9 cellular contexts compared by ENCODE assay signal in the genomic region with DNA sequence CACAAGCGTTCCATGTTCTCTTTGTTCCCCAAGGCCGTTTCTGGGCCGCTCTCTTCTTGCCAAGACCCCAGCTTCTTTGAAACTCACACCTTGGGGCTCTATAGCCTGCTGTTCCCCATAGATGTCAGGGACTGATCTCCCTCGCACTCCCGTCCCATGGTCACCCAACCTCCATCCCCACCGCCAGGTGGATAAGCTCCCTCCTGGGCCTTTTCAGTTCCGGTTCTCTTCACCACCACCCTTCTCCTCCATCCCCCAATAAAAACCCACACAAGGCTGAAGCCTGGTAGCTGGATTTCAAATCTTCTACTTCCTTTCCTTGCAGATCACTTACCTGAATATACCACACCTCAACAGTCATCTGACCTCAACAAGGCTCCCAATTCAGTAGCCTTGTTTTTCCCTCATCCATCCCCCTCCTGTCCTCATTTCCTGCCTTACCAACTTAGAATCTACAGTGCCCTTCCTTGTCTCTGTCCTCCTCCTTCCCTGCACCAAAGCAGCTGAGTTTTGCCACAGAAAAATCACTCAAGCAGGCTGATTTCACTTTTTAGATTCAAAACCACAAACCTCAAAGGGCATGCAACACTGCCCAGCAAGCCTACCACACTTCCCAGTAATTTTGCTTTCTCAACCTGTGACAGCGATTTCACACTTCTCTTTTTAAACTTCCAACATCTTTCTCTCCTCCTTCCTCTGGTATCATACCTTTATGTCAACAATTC. TPM values are rescaled to one million over a fixed set of nuclear protein-coding genes. Genes with fewer than 3 reads are reported as not detected.
A peak's percentile ranks its signal among the peaks of the same experiment; 100 is the strongest.
DNase-seq lines count a peak whose midpoint lies in the region; ATAC-seq and TF ChIP-seq lines count a peak whose summit lies in the region.
"Had no signal": no experiment of that assay in that cellular context is flagged by ENCODE, and none has a peak within 500 bp of the region (broad histone marks: within the 10 kb centered on the region; RNA-seq: fewer than 3 reads in every experiment).

No MANE protein-coding gene starts in this region.

- peaks cover 5% of the 10 kb centered on the region for H3K4me1 Mint-ChIP-seq in activated CD4-positive, alpha-beta T cell treated with anti-CD3 and anti-CD28 coated beads, Interleukin-2, amount 10 ng/mL, durations not matched to agents 7 days and 5 days
- peaks cover 12% of the 10 kb centered on the region for H3K4me1 Mint-ChIP-seq in CD8-positive, alpha-beta T cell (ENCODE audit: low read depth)
- H3K4me1 Mint-ChIP-seq in CD14-positive monocyte = peaks cover under 1% of the 10 kb centered on the region
- H3K4me1 Mint-ChIP-seq: immature natural killer cell had no signal

- no peak overlapping the region for H3K27ac Mint-ChIP-seq in activated CD4-positive, alpha-beta T cell treated with anti-CD3 and anti-CD28 coated beads, Interleukin-2, amount 10 ng/mL, durations not matched to agents 7 days and 5 days
- H3K27ac Mint-ChIP-seq in CD8-positive, alpha-beta T cell = no peak overlapping the region
- no peak overlapping the region for H3K27ac Mint-ChIP-seq in CD14-positive monocyte

- peak; percentile 71 for ATAC-seq in HG02870 (IDR thresholded peaks at IDR 0.05; ENCODE audit: unreplicated experiment)
- no peak for ATAC-seq in CD8-positive, alpha-beta T cell

- H3K9me3 Mint-ChIP-seq in activated CD4-positive, alpha-beta T cell treated with anti-CD3 and anti-CD28 coated beads, Interleukin-2, amount 10 ng/mL, durations not matched to agents 7 days and 5 days = no peaks in the 10 kb centered on the region
- no peaks in the 10 kb centered on the region for H3K9me3 Mint-ChIP-seq in CD8-positive, alpha-beta T cell
- H3K9me3 Mint-ChIP-seq in CD14-positive monocyte = peaks cover 0 to 2% (median 0%) of the 10 kb centered on the region in 7 donors
- H3K9me3 Mint-ChIP-seq: immature natural killer cell had no signal

- no peaks in the 10 kb centered on the region for H3K27me3 Mint-ChIP-seq in activated CD4-positive, alpha-beta T cell treated with anti-CD3 and anti-CD28 coated beads, Interleukin-2, amount 10 ng/mL, durations not matched to agents 7 days and 5 days
- no peaks in the 10 kb centered on the region for H3K27me3 Mint-ChIP-seq in CD8-positive, alpha-beta T cell (ENCODE audit: low read depth)
- peaks cover 0 to 11% (median 4%) of the 10 kb centered on the region in 3 donors for H3K27me3 Mint-ChIP-seq in CD14-positive monocyte (ENCODE audit: low read depth in 3 of 3)

- DNase-seq in activated CD4-positive, alpha-beta T cell treated with anti-CD3 and anti-CD28 coated beads, Interleukin-2, amount 10 ng/mL, durations not matched to agents 7 days and 5 days = peak; percentile 14
- DNase-seq in activated CD4-positive, alpha-beta T cell treated with anti-CD3 and anti-CD28 coated beads, Interleukin-2, amount 50 U/mL, for 1 hour = no peak
- DNase-seq in SKM-1 treated with dmso at 0.1 percent for 144 hours (lab: John Stamatoyannopoulos, UW; ENCODE audit: unreplicated experiment) (peak; percentile 72), posterior vena cava (ENCODE audit: low spot score) (peak; percentile 50), NCI-H146 (lab: John Stamatoyannopoulos, UW) (no peak), CD14-positive monocyte (ENCODE audit: low spot score) (no peak)
- no peak for DNase-seq in CD8-positive, alpha-beta T cell

- H3K4me1 ChIP-seq in CD8-positive, alpha-beta T cell (ENCODE audit: insufficient read depth, low read length) = peaks cover 12% of the 10 kb centered on the region

- H3K4me3 Mint-ChIP-seq in activated CD4-positive, alpha-beta T cell treated with anti-CD3 and anti-CD28 coated beads, Interleukin-2, amount 10 ng/mL, durations not matched to agents 7 days and 5 days = no peak overlapping the region
- H3K4me3 Mint-ChIP-seq in CD8-positive, alpha-beta T cell = no peak overlapping the region
- H3K4me3 Mint-ChIP-seq in CD14-positive monocyte = no peak overlapping the region
- H3K4me3 Mint-ChIP-seq: immature natural killer cell had no signal

- no peaks in the 10 kb centered on the region for H3K27me3 ChIP-seq in CD8-positive, alpha-beta T cell (ENCODE audit: insufficient read depth, low read length)

- H3K36me3 ChIP-seq in CD8-positive, alpha-beta T cell (ENCODE audit: insufficient read depth, low read length) = no peaks in the 10 kb centered on the region

- H3K27ac ChIP-seq in CD8-positive, alpha-beta T cell (ENCODE audit: low read depth, low read length) = no peak overlapping the region

- TF ChIP-seq CTCF in CD8-positive, alpha-beta T cell (IDR thresholded peaks at IDR 0.05) = no peak
- TF ChIP-seq CTCF in CD14-positive monocyte (IDR thresholded peaks at IDR 0.05) = no peak

- H3K36me3 Mint-ChIP-seq in activated CD4-positive, alpha-beta T cell treated with anti-CD3 and anti-CD28 coated beads, Interleukin-2, amount 10 ng/mL, durations not matched to agents 7 days and 5 days (ENCODE audit: low read depth) = peaks cover 2% of the 10 kb centered on the region
- H3K36me3 Mint-ChIP-seq in CD8-positive, alpha-beta T cell = no peaks in the 10 kb centered on the region
- peaks cover 2 to 10% of the 10 kb centered on the region in 2 donors for H3K36me3 Mint-ChIP-seq in CD14-positive monocyte
- H3K36me3 Mint-ChIP-seq: immature natural killer cell had no signal

- CTCF ChIA-PET in activated CD4-positive, alpha-beta T cell treated with anti-CD3 and anti-CD28 coated beads, Interleukin-2, amount 10 ng/mL, durations not matched to agents 7 days and 5 days (lab: Charles Lee) = interaction anchor here (1.3 to 4.1 kb wide), 4 partner anchors 9 to 26 kb away, joined by 3 to 23 read pairs (median 4); no protein-coding TSS in a partner anchor
- CTCF ChIA-PET in CD8-positive, alpha-beta T cell (lab: Charles Lee) = interaction anchor here (0.7 kb wide), 1 partner anchor 258 kb away, joined by 3 read pairs; no protein-coding TSS in a partner anchor

- no peak overlapping the region for H3K4me3 ChIP-seq in CD8-positive, alpha-beta T cell (ENCODE audit: low read depth, low read length)

- intact Hi-C loops in posterior vena cava (cut with DNase I) = no loop called here
- intact Hi-C loops in CD8-positive, alpha-beta T cell (cut with DNase I, micrococcal nuclease) = loop anchor here (1.0 to 10.0 kb wide), 4 partner anchors 11 to 1164 kb away; a partner anchor contains a TSS
- intact Hi-C loops in CD14-positive monocyte (cut with micrococcal nuclease) = no loop called here

- POLR2A ChIA-PET in activated CD4-positive, alpha-beta T cell treated with anti-CD3 and anti-CD28 coated beads, Interleukin-2, amount 10 ng/mL, durations not matched to agents 7 days and 5 days (lab: Charles Lee) = no interaction called here
- POLR2A ChIA-PET in CD8-positive, alpha-beta T cell (lab: Charles Lee) = no interaction called here

- no peaks in the 10 kb centered on the region for H3K9me3 ChIP-seq in CD8-positive, alpha-beta T cell (ENCODE audit: low read length)

RNA-seq across cellular contexts. Expression of a gene that starts 7.7 kb away (rescaled TPM):
- 10 to 100 TPM; 24.9 to 28.5 TPM for total RNA-seq in activated CD4-positive, alpha-beta T cell treated with anti-CD3 and anti-CD28 coated beads, Interleukin-2, amount 10 ng/mL, durations not matched to agents 7 days and 5 days
- total RNA-seq in posterior vena cava = 10 to 100 TPM; 50.7 to 59.0 TPM
- 10 to 100 TPM; 28.4 to 32.1 TPM for total RNA-seq in CD8-positive, alpha-beta T cell
- polyA plus RNA-seq in CD14-positive monocyte = 1 to 10 TPM; 3.1 to 5.2 TPM

RNA-seq across cellular contexts. Expression of a gene that starts 13.2 kb away (rescaled TPM):
- total RNA-seq in activated CD4-positive, alpha-beta T cell treated with anti-CD3 and anti-CD28 coated beads, Interleukin-2, amount 10 ng/mL, durations not matched to agents 7 days and 5 days = 1 to 10 TPM; 6.9 to 7.2 TPM
- total RNA-seq in posterior vena cava = not detected
- total RNA-seq in CD8-positive, alpha-beta T cell = 1 to 10 TPM; 1.9 to 4.2 TPM
- polyA plus RNA-seq in CD14-positive monocyte = not detected

Comparison
In these comparisons a context has a peak if more than half of its experiments do, and no peak if none do; other contexts are left out.
1. DNase-seq: peak in activated CD4-positive, alpha-beta T cell treated with anti-CD3 and anti-CD28 coated beads, Interleukin-2, amount 10 ng/mL, durations not matched to agents 7 days and 5 days (single experiment), SKM-1 treated with dmso at 0.1 percent for 144 hours (single experiment) and posterior vena cava (single experiment); none in activated CD4-positive, alpha-beta T cell treated with anti-CD3 and anti-CD28 coated beads, Interleukin-2, amount 50 U/mL, for 1 hour (single experiment), NCI-H146 (single experiment), CD8-positive, alpha-beta T cell (0 of 7) and CD14-positive monocyte (single experiment).
2. intact Hi-C loops: an anchor here in CD8-positive, alpha-beta T cell (1.0 to 10.0 kb wide); none called in posterior vena cava and CD14-positive monocyte.